Comparison of ENCODE assay signal across 14 cellular contexts in genomic region chr4:176769519-176769918, GRCh38. TPM values are rescaled to one million over a fixed set of nuclear protein-coding genes. Genes with fewer than 3 reads are reported as not detected.
DNase-seq lines count a peak whose midpoint lies in the region; ATAC-seq and TF ChIP-seq lines count a peak whose summit lies in the region.
"Had no signal": no experiment of that assay in that cellular context is flagged by ENCODE, and none has a peak within 500 bp of the region (broad histone marks: within the 10 kb centered on the region; RNA-seq: fewer than 3 reads in every experiment).

No MANE protein-coding gene starts in this region.

- H3K27me3 ChIP-seq in esophagus muscularis mucosa: no peaks in the 10 kb centered on the region
- H3K27me3 ChIP-seq: right atrium auricular region had no signal

- no peak overlapping the region for H3K4me3 ChIP-seq in epithelial cell of esophagus (ENCODE audit: low read length)
- no peak overlapping the region for H3K4me3 ChIP-seq in esophagus muscularis mucosa
- H3K4me3 ChIP-seq: GM23338, right atrium auricular region had no signal

- no peaks in the 10 kb centered on the region for H3K36me3 ChIP-seq in esophagus muscularis mucosa
- H3K36me3 ChIP-seq: right atrium auricular region had no signal

- TF ChIP-seq CTCF in epithelial cell of esophagus (IDR thresholded peaks at IDR 0.05; ENCODE audit: insufficient read depth, low read depth, low read length, missing control alignments) (no peak), esophagus muscularis mucosa (IDR thresholded peaks at IDR 0.05) (no peak)

- intact Hi-C loops in esophagus muscularis mucosa (cut with DNase I): no loop called here

- peak overlapping the region in 1 of 4 donors; percentile 16 for H3K27ac ChIP-seq in esophagus muscularis mucosa (replicated peaks in 1 of 4)
- H3K27ac ChIP-seq: right atrium auricular region had no signal

- ATAC-seq in GM21786 (IDR thresholded peaks at IDR 0.05; ENCODE audit: unreplicated experiment) (no peak), GM19463 (IDR thresholded peaks at IDR 0.05; ENCODE audit: unreplicated experiment) (no peak)
- ATAC-seq: effector memory CD8-positive, alpha-beta T cell; GM23338 had no signal

- H3K4me1 ChIP-seq in esophagus muscularis mucosa: peaks cover 0 to 17% (median 11%) of the 10 kb centered on the region in 4 donors
- H3K4me1 ChIP-seq: right atrium auricular region had no signal

- 62% methylated on average over 2 of the region's 2 CpGs for WGBS in esophagus muscularis mucosa

- H3K9me3 ChIP-seq in esophagus muscularis mucosa: no peaks in the 10 kb centered on the region

- no peak for TF ChIP-seq EP300 in esophagus muscularis mucosa (IDR thresholded peaks at IDR 0.05)

- no peak for TF ChIP-seq POLR2A in esophagus muscularis mucosa (IDR thresholded peaks at IDR 0.05; ENCODE audit: low read depth)

- DNase-seq in Daoy (ENCODE audit: low read depth): peak; percentile 76
- DNase-seq in RKO (ENCODE audit: low spot score): peak; percentile 78
- peak; percentile 92 for DNase-seq in epithelial cell of esophagus (ENCODE audit: low read depth)
- peak; percentile 93 for DNase-seq in non-pigmented ciliary epithelial cell (ENCODE audit: low read depth)
- DNase-seq in hippocampal formation (lab: John Stamatoyannopoulos, UW): no peak
- DNase-seq in esophagus muscularis mucosa (ENCODE audit: extremely low spot score): no peak
- DNase-seq: activated naive CD8-positive, alpha-beta T cell treated with anti-CD3 and anti-CD28 coated beads, Interleukin-2, amount 10 ng/mL, durations not matched to agents 7 days and 5 days; COR-L47; effector memory CD8-positive, alpha-beta T cell; NCI-H69 had no signal

RNA-seq across cellular contexts. Expression of gene VEGFC, which starts 23.2 kb away (rescaled TPM):
- 6.1 and 11.0 TPM in 2 replicates for total RNA-seq in Daoy (2014; rRNA removed; shearing (Covaris generic))
- 10 to 100 TPM in 1 of 4 donors, 1 to 10 TPM in 3; 4.2 to 10.3 (median 6.9) TPM for total RNA-seq in esophagus muscularis mucosa
- total RNA-seq: activated naive CD8-positive, alpha-beta T cell treated with anti-CD3 and anti-CD28 coated beads, Interleukin-2, amount 10 ng/mL, durations not matched to agents 7 days and 5 days had no signal

Comparison
In these comparisons a context has a peak if more than half of its experiments do, and no peak if none do; other contexts are left out.
1. DNase-seq: peak in Daoy (single experiment), RKO (single experiment), epithelial cell of esophagus (single experiment) and non-pigmented ciliary epithelial cell (single experiment); none in hippocampal formation (0 of 2) and esophagus muscularis mucosa (single experiment).